26 cellular contexts compared by ENCODE assay signal in the genomic region with DNA sequence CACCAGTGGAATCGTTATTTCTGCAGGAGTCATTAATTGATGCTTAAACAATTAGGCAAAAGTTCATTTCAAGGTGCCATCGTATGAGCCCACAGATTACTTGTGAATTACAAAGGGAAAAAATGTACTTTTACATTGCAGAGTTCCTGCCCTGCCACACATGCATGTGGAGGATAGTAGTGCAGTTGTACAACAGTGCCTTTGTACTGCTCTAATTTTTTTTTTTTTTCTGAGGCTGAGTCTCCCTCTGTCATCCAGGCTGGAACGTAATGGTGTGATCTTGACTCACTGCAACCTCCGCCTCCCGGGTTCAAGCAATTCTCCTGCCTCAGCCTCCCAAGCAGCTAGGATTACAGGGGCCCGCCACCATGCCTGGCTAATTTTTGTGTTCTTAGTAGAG. TPM values are rescaled to one million over a fixed set of nuclear protein-coding genes. Genes with fewer than 3 reads are reported as not detected.
DNase-seq lines count a peak whose midpoint lies in the region; ATAC-seq, FAIRE-seq and TF ChIP-seq lines count a peak whose summit lies in the region.
"Had no signal": no experiment of that assay in that cellular context is flagged by ENCODE, and none has a peak within 500 bp of the region (broad histone marks: within the 10 kb centered on the region; RNA-seq: fewer than 3 reads in every experiment).

No MANE protein-coding gene starts in this region.

- no peak overlapping the region for H2AFZ ChIP-seq in HepG2 (ENCODE audit: low read length)
- H2AFZ ChIP-seq: GM23248 had no signal

- no peak for ATAC-seq in HepG2
- ATAC-seq in right lobe of liver = no peak
- no peak for ATAC-seq in GM21576 (IDR thresholded peaks at IDR 0.05; ENCODE audit: unreplicated experiment)
- ATAC-seq: CD8-positive, alpha-beta T cell; GM12878 had no signal

- H3K9ac ChIP-seq in HepG2 (ENCODE audit: insufficient read depth, low read depth, low read length) (peak overlapping the region; percentile 17; the same call in 1 of the 2 replicates), mucosa of rectum (ENCODE audit: low read depth in 1 of 2, low read length in 2 of 2) (peak overlapping the region in 1 of 2 donors; percentile 71)
- H3K9ac ChIP-seq: BLaER1, GM23248 had no signal

- no peak for FAIRE-seq in HepG2 (lab: Jason Lieb, UNC)
- FAIRE-seq: A204.1, D721Med, GM12878, GM18507, H1 had no signal

- no peak overlapping the region for H3K4me3 Mint-ChIP-seq in activated T-cell treated with anti-CD3 and anti-CD28 coated beads, Interleukin-2, amount 50 U/mL, for 24 hours
- H3K4me3 Mint-ChIP-seq: B cell; CD4-positive, CD25-positive, alpha-beta regulatory T cell; CD8-positive, alpha-beta T cell had no signal

- intact Hi-C loops in HepG2 (cut with micrococcal nuclease; ENCODE audit: unreplicated experiment) = loop anchor here (10.0 kb wide), 1 partner anchor 119 kb away; no protein-coding TSS in a partner anchor
- intact Hi-C loops in right lobe of liver (cut with DNase I) = no loop called here

- no peak for TF ChIP-seq EP300 in HepG2 (IDR thresholded peaks at IDR 0.05; ENCODE audit: low read depth in 2 of 2, low read length in 2 of 2)
- TF ChIP-seq EP300 in HepG2 (CRISPR knock-in tag; IDR thresholded peaks at IDR 0.05; ENCODE audit: borderline replicate concordance) = no peak

- no peak for TF ChIP-seq POLR2A in HepG2 (IDR thresholded peaks at IDR 0.05; ENCODE audit: insufficient read depth in 1 of 2, low read depth in 2 of 2, low read length in 2 of 2)
- no peak for TF ChIP-seq POLR2A in right lobe of liver (IDR thresholded peaks at IDR 0.05)

- H3K4me2 ChIP-seq in HepG2 (ENCODE audit: low read depth, low read length) = peak overlapping the region; percentile 96; the same call in 1 of the 2 replicates
- H3K4me2 ChIP-seq: BLaER1 had no signal

- no peak overlapping the region for H3K4me3 ChIP-seq in HepG2 (replicated peaks in 1 of 3; ENCODE audit: insufficient read depth in 1 of 3, low read depth in 2 of 3, low read length in 3 of 3)
- no peak overlapping the region for H3K4me3 ChIP-seq in right lobe of liver
- H3K4me3 ChIP-seq in mucosa of rectum (ENCODE audit: low read length in 2 of 2) = no peak overlapping the region
- H3K4me3 ChIP-seq: BLaER1, GM12878, GM23248 had no signal

- H3K4me1 ChIP-seq in HepG2 (ENCODE audit: insufficient read depth, low read length) (peaks cover 59% of the 10 kb centered on the region), right lobe of liver (peaks cover 0 to 11% (median 5%) of the 10 kb centered on the region in 4 donors), mucosa of rectum (ENCODE audit: control insufficient read depth in 2 of 2, insufficient read depth in 2 of 2, low read length in 2 of 2) (peaks cover 34 to 50% of the 10 kb centered on the region in 2 donors)
- H3K4me1 ChIP-seq: BLaER1 had no signal

- TF ChIP-seq CTCF in HepG2 (CRISPR knock-in tag; IDR thresholded peaks at IDR 0.05) (no peak), right lobe of liver (IDR thresholded peaks at IDR 0.05) (no peak)

- in situ Hi-C loops in HepG2 (cut with HindIII; ENCODE audit: extremely low pct_ligation_motif_present, low pct_unique_long_range_greater_than_20kb) = no loop called here

- H3K4me1 Mint-ChIP-seq in activated T-cell treated with anti-CD3 and anti-CD28 coated beads, Interleukin-2, amount 50 U/mL, for 24 hours (ENCODE audit: low read depth) = no peaks in the 10 kb centered on the region
- H3K4me1 Mint-ChIP-seq: CD4-positive, CD25-positive, alpha-beta regulatory T cell had no signal

- H3K9me3 Mint-ChIP-seq in activated T-cell treated with anti-CD3 and anti-CD28 coated beads, Interleukin-2, amount 50 U/mL, for 24 hours = peaks cover 16% of the 10 kb centered on the region

- no TSS peak for BruUV-seq in HepG2 (replicated peaks; lab: Mats Ljungman, UMichigan)

- H3K9me3 ChIP-seq in HepG2 (ENCODE audit: low read length) (peaks cover 21% of the 10 kb centered on the region), right lobe of liver (peaks cover 0 to 4% (median 0%) of the 10 kb centered on the region in 4 donors), mucosa of rectum (ENCODE audit: control insufficient read depth in 2 of 2, low read length in 2 of 2) (peaks cover 1 to 3% of the 10 kb centered on the region in 2 donors)

- TF ChIP-seq RAD21 in HepG2 (CRISPR knock-in tag; IDR thresholded peaks at IDR 0.05) = no peak

- H3K36me3 Mint-ChIP-seq in activated T-cell treated with anti-CD3 and anti-CD28 coated beads, Interleukin-2, amount 50 U/mL, for 24 hours (ENCODE audit: low read depth) = peaks cover 5% of the 10 kb centered on the region
- H3K36me3 Mint-ChIP-seq: CD4-positive, CD25-positive, alpha-beta regulatory T cell; CD8-positive, alpha-beta T cell had no signal

- H3K27ac Mint-ChIP-seq in activated T-cell treated with anti-CD3 and anti-CD28 coated beads, Interleukin-2, amount 50 U/mL, for 24 hours = no peak overlapping the region
- H3K27ac Mint-ChIP-seq: B cell; CD4-positive, CD25-positive, alpha-beta regulatory T cell; CD8-positive, alpha-beta T cell had no signal

- 50% methylated on average over 6 of the region's 6 CpGs for WGBS in HepG2 (ENCODE audit: low lambda C conversion rate)
- 87% methylated on average over 5 of the region's 6 CpGs for WGBS in right lobe of liver (ENCODE audit: insufficient coverage, low coverage, low lambda C conversion rate, missing lambda C conversion rate)

- CTCF ChIA-PET in HepG2 (lab: Yijun Ruan, JAX; ENCODE audit: low intra/inter-chr PET ratio, low total read pairs) = no interaction called here

- no peaks in the 10 kb centered on the region for H3K79me2 ChIP-seq in HepG2 (ENCODE audit: insufficient read depth, low read length)

- peak; percentile 47 for DNase-seq in HepG2 (ENCODE audit: low spot score)
- DNase-seq in right lobe of liver = no peak
- peak; percentile 51 for DNase-seq in foreskin melanocyte
- DNase-seq in activated T-cell treated with anti-CD3 and anti-CD28 coated beads, Interleukin-2, amount 50 U/mL, for 24 hours = no peak
- no peak for DNase-seq in activated CD8-positive, alpha-beta memory T cell treated with anti-CD3 and anti-CD28 coated beads, Interleukin-2, amount 50 U/mL, for 48 hours
- DNase-seq in OCI-M2 (lab: John Stamatoyannopoulos, UW; ENCODE audit: unreplicated experiment) = no peak
- DNase-seq: CD4-positive, CD25-positive, alpha-beta regulatory T cell; CD8-positive, alpha-beta T cell; DMS 273 treated with DMSO at 0.1 percent for 48 hours; DMS79; EL; GDM1; GM23248; H7; HCEC 1CT had no signal

- POLR2A ChIA-PET in HepG2 (lab: Yijun Ruan, JAX) = interaction anchor here (1.0 to 2.1 kb wide), 2 partner anchors 88 to 93 kb away, joined by 4 to 9 read pairs; no protein-coding TSS in a partner anchor

- H4K20me1 ChIP-seq in HepG2 (ENCODE audit: insufficient read depth, low read length) = no peaks in the 10 kb centered on the region
- H4K20me1 ChIP-seq: BLaER1 had no signal

- H3K27me3 ChIP-seq in HepG2 (ENCODE audit: control insufficient read depth in 1 of 2, insufficient read depth in 2 of 2, low read length in 2 of 2) (no peaks in the 10 kb centered on the region; a peak in 1 of 5 replicates), right lobe of liver (no peaks in the 10 kb centered on the region), mucosa of rectum (ENCODE audit: control insufficient read depth in 2 of 2, insufficient read depth in 2 of 2, low read length in 2 of 2) (no peaks in the 10 kb centered on the region)
- H3K27me3 ChIP-seq: BLaER1 had no signal

- no peaks in the 10 kb centered on the region for H3K36me3 ChIP-seq in HepG2 (replicated peaks in 1 of 2; ENCODE audit: control insufficient read depth in 1 of 2, insufficient read depth in 2 of 2, low read length in 2 of 2)
- no peaks in the 10 kb centered on the region for H3K36me3 ChIP-seq in right lobe of liver
- H3K36me3 ChIP-seq in mucosa of rectum (ENCODE audit: control insufficient read depth in 2 of 2, insufficient read depth in 2 of 2, low read length in 2 of 2) = no peaks in the 10 kb centered on the region
- H3K36me3 ChIP-seq: BLaER1 had no signal

- H3K27ac ChIP-seq in HepG2 (ENCODE audit: extremely low read length, insufficient read depth, low read length) (no peak overlapping the region), right lobe of liver (no peak overlapping the region), mucosa of rectum (ENCODE audit: low read depth in 2 of 2, low read length in 2 of 2) (peak overlapping the region; percentile 96 to 97)
- H3K27ac ChIP-seq: 22Rv1, BLaER1, C4-2B, GM23248 had no signal

- H3K27me3 Mint-ChIP-seq in activated T-cell treated with anti-CD3 and anti-CD28 coated beads, Interleukin-2, amount 50 U/mL, for 24 hours = no peaks in the 10 kb centered on the region

TF ChIP-seq in HepG2, 621 proteins besides CTCF, POLR2A, EP300 and RAD21 (continues in another document):
- TF ChIP-seq MATR3 (CRISPR knock-in tag; IDR thresholded peaks at IDR 0.05) (no peak), POLR2AphosphoS2 (IDR thresholded peaks at IDR 0.05; ENCODE audit: low read depth, low read length) (no peak)

RNA-seq across cellular contexts. Expression of gene SYNJ2, which starts 26.0 kb away (rescaled TPM):
- 39.0 and 39.1 TPM in 2 replicates for total RNA-seq in HepG2 (2016; rRNA removed; fragmentation: Illumina TruSeq; extraction: Trizol)
- 50.4 and 51.2 TPM in 2 replicates for total RNA-seq in HepG2 (2016; cell fraction: cytosol; rRNA removed; fragmentation: Illumina TruSeq; extraction: Trizol; ENCODE audit: low read depth)
- 32.6 and 44.6 TPM in 2 replicates for total RNA-seq in HepG2 (2016; cell fraction: insoluble cytoplasmic fraction; rRNA removed; fragmentation: Illumina TruSeq; extraction: Trizol)
- total RNA-seq in HepG2 (2016; cell fraction: membrane; rRNA removed; fragmentation: Illumina TruSeq; extraction: Trizol) = 52.4 and 52.9 TPM in 2 replicates
- 33.3 and 38.2 TPM in 2 replicates for total RNA-seq in HepG2 (2016; cell fraction: nucleus; rRNA removed; fragmentation: Illumina TruSeq; extraction: Trizol)
- 57.6 and 59.5 TPM in 2 replicates for polyA plus RNA-seq in HepG2 (2011; rRNA removed)
- polyA plus RNA-seq in HepG2 (2011; cell fraction: cytosol; rRNA removed) = 44.7 and 49.0 TPM in 2 replicates
- polyA plus RNA-seq in HepG2 (2011; cell fraction: nucleus; rRNA removed) = 85.9 and 86.7 TPM in 2 replicates
- 53.7 and 59.9 TPM in 2 replicates for polyA plus RNA-seq in HepG2 (2012)
- polyA plus RNA-seq in HepG2 (2016; cell fraction: cytosol; fragmentation: Illumina TruSeq; extraction: Trizol; ENCODE audit: low read depth) = 53.0 and 54.8 TPM in 2 replicates
- polyA plus RNA-seq in HepG2 (2016; cell fraction: insoluble cytoplasmic fraction; fragmentation: Illumina TruSeq; extraction: Trizol; ENCODE audit: low read depth) = 28.2 and 29.0 TPM in 2 replicates
- polyA plus RNA-seq in HepG2 (2016; cell fraction: membrane; fragmentation: Illumina TruSeq; extraction: Trizol; ENCODE audit: low read depth) = 41.5 and 42.8 TPM in 2 replicates
- polyA plus RNA-seq in HepG2 (2016; cell fraction: nucleus; fragmentation: Illumina TruSeq; extraction: Trizol; ENCODE audit: insufficient read depth, low read depth) = 49.3 and 52.0 TPM in 2 replicates
- polyA minus RNA-seq in HepG2 (2011; rRNA and poly(A)+ RNA removed; ENCODE audit: low replicate concordance) = 21.9 and 161 TPM in 2 replicates
- 57.2 and 71.5 TPM in 2 replicates for polyA minus RNA-seq in HepG2 (2011; cell fraction: cytosol; rRNA and poly(A)+ RNA removed)
- polyA minus RNA-seq in HepG2 (2011; cell fraction: nucleus; rRNA and poly(A)+ RNA removed) = 135 and 148 TPM in 2 replicates
- total RNA-seq in right lobe of liver = 1 to 10 TPM; 3.2 to 7.4 (median 4.2) TPM

Comparison
In these comparisons a context has a peak if more than half of its experiments do, and no peak if none do; other contexts are left out.
1. DNase-seq: peak in HepG2 (single experiment) and foreskin melanocyte (single experiment); none in right lobe of liver (0 of 3), activated T-cell treated with anti-CD3 and anti-CD28 coated beads, Interleukin-2, amount 50 U/mL, for 24 hours (single experiment), activated CD8-positive, alpha-beta memory T cell treated with anti-CD3 and anti-CD28 coated beads, Interleukin-2, amount 50 U/mL, for 48 hours (single experiment) and OCI-M2 (single experiment).
2. H3K27ac ChIP-seq: peak in mucosa of rectum (2 of 2); none in HepG2 (single experiment) and right lobe of liver (0 of 3).